Comparison of ENCODE assay signal across 1 cellular context in the genomic region with DNA sequence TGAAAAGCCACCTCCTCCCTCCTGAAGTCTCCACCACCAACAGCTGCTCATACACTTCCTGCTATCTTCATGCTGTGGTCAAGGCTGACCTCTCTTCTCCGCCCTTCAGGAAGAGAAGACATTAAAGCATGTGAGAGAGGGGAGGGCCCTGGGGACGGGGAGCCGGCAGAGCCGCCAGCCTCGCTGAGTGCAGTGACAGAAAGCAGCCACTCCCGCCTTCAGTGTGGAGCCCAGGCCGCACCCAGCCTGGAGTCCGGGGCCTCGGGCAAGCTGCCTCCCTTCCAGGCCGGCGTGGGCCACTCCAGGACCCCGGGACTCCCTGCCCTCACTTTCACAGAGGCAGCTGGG.
TF ChIP-seq lines count a peak whose summit lies in the region.

No MANE protein-coding gene starts in this region.

TF ChIP-seq in K562, 482 proteins besides CTCF, POLR2A, EP300 and RAD21 (continued from another document and continues in another):
- TF ChIP-seq, protein P1, sequence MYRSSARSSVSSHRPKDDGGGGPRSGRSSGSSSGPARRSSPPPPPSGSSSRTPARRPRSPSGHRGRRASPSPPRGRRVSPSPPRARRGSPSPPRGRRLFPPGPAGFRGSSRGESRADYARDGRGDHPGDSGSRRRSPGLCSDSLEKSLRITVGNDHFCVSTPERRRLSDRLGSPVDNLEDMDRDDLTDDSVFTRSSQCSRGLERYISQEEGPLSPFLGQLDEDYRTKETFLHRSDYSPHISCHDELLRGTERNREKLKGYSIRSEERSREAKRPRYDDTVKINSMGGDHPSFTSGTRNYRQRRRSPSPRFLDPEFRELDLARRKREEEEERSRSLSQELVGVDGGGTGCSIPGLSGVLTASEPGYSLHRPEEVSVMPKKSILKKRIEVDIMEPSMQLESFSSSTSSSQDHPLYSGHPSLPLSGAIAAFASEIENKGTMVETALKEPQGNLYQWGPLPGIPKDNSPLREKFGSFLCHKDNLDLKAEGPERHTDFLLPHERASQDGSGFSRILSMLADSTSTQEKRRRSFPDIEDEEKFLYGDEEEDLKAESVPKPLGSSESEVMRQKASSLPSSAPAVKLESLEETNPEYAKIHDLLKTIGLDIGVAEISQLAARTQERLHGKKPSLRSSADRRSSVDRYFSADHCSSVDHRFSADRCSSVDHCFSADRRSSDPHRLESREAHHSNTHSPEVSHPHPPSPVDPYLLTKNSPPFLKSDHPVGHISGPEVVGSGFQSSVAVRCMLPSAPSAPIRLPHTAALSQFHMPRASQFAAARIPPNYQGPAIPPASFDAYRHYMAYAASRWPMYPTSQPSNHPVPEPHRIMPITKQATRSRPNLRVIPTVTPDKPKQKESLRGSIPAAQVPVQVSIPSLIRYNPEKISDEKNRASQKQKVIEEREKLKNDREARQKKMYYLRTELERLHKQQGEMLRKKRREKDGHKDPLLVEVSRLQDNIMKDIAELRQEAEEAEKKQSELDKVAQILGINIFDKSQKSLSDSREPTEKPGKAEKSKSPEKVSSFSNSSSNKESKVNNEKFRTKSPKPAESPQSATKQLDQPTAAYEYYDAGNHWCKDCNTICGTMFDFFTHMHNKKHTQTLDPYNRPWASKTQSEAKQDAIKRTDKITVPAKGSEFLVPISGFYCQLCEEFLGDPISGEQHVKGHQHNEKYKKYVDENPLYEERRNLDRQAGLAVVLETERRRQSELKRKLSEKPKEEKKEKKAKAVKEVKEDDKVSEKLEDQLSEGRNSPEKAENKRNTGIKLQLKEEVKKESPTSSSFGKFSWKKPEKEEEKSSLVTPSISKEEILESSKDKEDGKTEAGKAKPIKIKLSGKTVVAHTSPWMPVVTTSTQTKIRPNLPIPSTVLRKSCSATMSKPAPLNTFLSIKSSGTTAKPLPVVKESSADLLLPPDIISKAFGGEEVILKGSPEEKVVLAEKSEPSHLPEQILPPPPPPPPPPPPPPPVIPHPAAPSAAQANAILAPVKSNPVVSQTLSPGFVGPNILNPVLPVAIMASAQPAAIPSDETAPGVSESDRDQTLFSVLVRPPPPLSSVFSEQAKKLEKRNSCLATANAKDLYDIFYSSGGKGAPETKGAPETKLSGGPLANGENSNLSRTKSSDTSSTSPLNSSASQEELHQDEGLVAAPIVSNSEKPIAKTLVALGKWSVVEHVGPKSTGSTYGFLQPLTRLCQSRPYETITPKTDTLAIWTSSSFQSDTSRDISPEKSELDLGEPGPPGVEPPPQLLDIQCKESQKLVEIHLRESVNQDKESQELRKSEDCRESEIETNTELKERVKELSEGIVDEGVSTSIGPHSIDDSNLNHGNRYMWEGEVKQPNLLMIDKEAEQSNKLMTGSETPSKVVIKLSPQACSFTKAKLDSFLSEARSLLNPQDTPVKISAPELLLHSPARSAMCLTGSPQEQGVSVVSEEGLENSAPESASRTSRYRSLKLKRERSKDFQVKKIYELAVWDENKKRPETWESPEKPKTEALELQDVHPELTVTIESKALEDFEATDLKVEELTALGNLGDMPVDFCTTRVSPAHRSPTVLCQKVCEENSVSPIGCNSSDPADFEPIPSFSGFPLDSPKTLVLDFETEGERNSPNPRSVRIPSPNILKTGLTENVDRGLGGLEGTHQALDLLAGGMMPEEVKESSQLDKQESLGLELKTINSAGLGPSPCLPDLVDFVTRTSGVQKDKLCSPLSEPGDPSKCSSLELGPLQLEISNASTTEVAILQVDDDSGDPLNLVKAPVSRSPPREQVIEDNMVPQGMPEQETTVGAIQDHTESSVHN (IDR thresholded peaks at IDR 0.05; ENCODE audit: borderline replicate concordance in 1 of 2, low read depth in 1 of 2), result no peak
- TF ChIP-seq ETV1 (tag; conservative IDR thresholded peaks at IDR 0.05; ENCODE audit: low read depth) (peak; percentile 55; the same call in 1 of the 2 replicates), TEAD1 (CRISPR knock-in tag; IDR thresholded peaks at IDR 0.05) (no peak), ZNF57 (CRISPR knock-in tag; IDR thresholded peaks at IDR 0.05) (no peak), NFE2L1 (tag; IDR thresholded peaks at IDR 0.05; ENCODE audit: borderline replicate concordance, low read depth) (no peak), CCNT2 (IDR thresholded peaks at IDR 0.05; ENCODE audit: borderline replicate concordance, extremely low read depth, insufficient read length, low read depth, low read length) (no peak), HIVEP1 (CRISPR knock-in tag; IDR thresholded peaks at IDR 0.05) (no peak), HDAC1 (IDR thresholded peaks at IDR 0.05) (no peak), ESRRA (IDR thresholded peaks at IDR 0.05; ENCODE audit: borderline replicate concordance, low read depth) (peak; percentile 23; the same call in 1 of the 2 replicates), RBFOX2 (IDR thresholded peaks at IDR 0.05; ENCODE audit: low read depth, low read length) (peak; percentile 37; the same call in 1 of the 2 replicates), ZNF586 (CRISPR knock-in tag; conservative IDR thresholded peaks at IDR 0.05) (no peak), RNF2 (IDR thresholded peaks at IDR 0.05) (peak; percentile 44; the same call in 1 of the 2 replicates), MAZ (CRISPR knock-in tag; conservative IDR thresholded peaks at IDR 0.05 in 1 of 2, IDR thresholded peaks at IDR 0.05 in 1 of 2) (peak in 1 of 2 experiments; percentile 53; a peak in 1 of 4 replicates), GTF2F1 (IDR thresholded peaks at IDR 0.05; ENCODE audit: low read depth, low read length) (no peak), YY1 (IDR thresholded peaks at IDR 0.05; ENCODE audit: borderline replicate concordance in 1 of 3, control insufficient read depth in 1 of 3, extremely low read depth in 1 of 3, insufficient read depth in 3 of 3, insufficient read length in 1 of 3, insufficient replicate concordance in 2 of 3, low read depth in 1 of 3, low read length in 2 of 3) (peak in 1 of 3 experiments; percentile 33), ZNF75A (CRISPR knock-in tag; IDR thresholded peaks at IDR 0.05) (no peak), ZNF507 (tag; conservative IDR thresholded peaks at IDR 0.05) (no peak), PYGO2 (tag; IDR thresholded peaks at IDR 0.05) (no peak), HNRNPH1 (optimal IDR thresholded peaks at IDR 0.05; ENCODE audit: low read depth, low read length) (no peak), SOX6 (IDR thresholded peaks at IDR 0.05) (0 out of 2 replicates have a peak, but pooled peaks have one; percentile 14), ASH1L (IDR thresholded peaks at IDR 0.05; ENCODE audit: borderline replicate concordance, low read depth, partially characterized antibody) (no peak)
- TF ChIP-seq, protein P2, sequence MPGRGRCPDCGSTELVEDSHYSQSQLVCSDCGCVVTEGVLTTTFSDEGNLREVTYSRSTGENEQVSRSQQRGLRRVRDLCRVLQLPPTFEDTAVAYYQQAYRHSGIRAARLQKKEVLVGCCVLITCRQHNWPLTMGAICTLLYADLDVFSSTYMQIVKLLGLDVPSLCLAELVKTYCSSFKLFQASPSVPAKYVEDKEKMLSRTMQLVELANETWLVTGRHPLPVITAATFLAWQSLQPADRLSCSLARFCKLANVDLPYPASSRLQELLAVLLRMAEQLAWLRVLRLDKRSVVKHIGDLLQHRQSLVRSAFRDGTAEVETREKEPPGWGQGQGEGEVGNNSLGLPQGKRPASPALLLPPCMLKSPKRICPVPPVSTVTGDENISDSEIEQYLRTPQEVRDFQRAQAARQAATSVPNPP (IDR thresholded peaks at IDR 0.05; ENCODE audit: borderline replicate concordance, insufficient read depth, insufficient read length), result no peak
- TF ChIP-seq, protein P3, sequence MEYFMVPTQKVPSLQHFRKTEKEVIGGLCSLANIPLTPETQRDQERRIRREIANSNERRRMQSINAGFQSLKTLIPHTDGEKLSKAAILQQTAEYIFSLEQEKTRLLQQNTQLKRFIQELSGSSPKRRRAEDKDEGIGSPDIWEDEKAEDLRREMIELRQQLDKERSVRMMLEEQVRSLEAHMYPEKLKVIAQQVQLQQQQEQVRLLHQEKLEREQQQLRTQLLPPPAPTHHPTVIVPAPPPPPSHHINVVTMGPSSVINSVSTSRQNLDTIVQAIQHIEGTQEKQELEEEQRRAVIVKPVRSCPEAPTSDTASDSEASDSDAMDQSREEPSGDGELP (CRISPR knock-in tag; IDR thresholded peaks at IDR 0.05; ENCODE audit: borderline replicate concordance), result peak; percentile 94
- TF ChIP-seq, protein P4, sequence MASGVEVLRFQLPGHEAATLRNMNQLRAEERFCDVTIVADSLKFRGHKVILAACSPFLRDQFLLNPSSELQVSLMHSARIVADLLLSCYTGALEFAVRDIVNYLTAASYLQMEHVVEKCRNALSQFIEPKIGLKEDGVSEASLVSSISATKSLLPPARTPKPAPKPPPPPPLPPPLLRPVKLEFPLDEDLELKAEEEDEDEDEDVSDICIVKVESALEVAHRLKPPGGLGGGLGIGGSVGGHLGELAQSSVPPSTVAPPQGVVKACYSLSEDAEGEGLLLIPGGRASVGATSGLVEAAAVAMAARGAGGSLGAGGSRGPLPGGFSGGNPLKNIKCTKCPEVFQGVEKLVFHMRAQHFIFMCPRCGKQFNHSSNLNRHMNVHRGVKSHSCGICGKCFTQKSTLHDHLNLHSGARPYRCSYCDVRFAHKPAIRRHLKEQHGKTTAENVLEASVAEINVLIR (CRISPR knock-in tag; IDR thresholded peaks at IDR 0.05), result no peak
- TF ChIP-seq, protein P5, sequence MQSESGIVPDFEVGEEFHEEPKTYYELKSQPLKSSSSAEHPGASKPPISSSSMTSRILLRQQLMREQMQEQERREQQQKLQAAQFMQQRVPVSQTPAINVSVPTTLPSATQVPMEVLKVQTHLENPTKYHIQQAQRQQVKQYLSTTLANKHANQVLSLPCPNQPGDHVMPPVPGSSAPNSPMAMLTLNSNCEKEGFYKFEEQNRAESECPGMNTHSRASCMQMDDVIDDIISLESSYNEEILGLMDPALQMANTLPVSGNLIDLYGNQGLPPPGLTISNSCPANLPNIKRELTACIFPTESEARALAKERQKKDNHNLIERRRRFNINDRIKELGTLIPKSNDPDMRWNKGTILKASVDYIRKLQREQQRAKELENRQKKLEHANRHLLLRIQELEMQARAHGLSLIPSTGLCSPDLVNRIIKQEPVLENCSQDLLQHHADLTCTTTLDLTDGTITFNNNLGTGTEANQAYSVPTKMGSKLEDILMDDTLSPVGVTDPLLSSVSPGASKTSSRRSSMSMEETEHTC (IDR thresholded peaks at IDR 0.05), result no peak
- TF ChIP-seq, protein P6, sequence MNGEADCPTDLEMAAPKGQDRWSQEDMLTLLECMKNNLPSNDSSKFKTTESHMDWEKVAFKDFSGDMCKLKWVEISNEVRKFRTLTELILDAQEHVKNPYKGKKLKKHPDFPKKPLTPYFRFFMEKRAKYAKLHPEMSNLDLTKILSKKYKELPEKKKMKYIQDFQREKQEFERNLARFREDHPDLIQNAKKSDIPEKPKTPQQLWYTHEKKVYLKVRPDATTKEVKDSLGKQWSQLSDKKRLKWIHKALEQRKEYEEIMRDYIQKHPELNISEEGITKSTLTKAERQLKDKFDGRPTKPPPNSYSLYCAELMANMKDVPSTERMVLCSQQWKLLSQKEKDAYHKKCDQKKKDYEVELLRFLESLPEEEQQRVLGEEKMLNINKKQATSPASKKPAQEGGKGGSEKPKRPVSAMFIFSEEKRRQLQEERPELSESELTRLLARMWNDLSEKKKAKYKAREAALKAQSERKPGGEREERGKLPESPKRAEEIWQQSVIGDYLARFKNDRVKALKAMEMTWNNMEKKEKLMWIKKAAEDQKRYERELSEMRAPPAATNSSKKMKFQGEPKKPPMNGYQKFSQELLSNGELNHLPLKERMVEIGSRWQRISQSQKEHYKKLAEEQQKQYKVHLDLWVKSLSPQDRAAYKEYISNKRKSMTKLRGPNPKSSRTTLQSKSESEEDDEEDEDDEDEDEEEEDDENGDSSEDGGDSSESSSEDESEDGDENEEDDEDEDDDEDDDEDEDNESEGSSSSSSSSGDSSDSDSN (IDR thresholded peaks at IDR 0.05; ENCODE audit: borderline replicate concordance in 1 of 2, low read depth in 2 of 2, low read length in 2 of 2), result 0 out of 4 replicates have a peak, but pooled peaks of 1 of the 2 experiments have one; percentile 22
- TF ChIP-seq, protein P7, sequence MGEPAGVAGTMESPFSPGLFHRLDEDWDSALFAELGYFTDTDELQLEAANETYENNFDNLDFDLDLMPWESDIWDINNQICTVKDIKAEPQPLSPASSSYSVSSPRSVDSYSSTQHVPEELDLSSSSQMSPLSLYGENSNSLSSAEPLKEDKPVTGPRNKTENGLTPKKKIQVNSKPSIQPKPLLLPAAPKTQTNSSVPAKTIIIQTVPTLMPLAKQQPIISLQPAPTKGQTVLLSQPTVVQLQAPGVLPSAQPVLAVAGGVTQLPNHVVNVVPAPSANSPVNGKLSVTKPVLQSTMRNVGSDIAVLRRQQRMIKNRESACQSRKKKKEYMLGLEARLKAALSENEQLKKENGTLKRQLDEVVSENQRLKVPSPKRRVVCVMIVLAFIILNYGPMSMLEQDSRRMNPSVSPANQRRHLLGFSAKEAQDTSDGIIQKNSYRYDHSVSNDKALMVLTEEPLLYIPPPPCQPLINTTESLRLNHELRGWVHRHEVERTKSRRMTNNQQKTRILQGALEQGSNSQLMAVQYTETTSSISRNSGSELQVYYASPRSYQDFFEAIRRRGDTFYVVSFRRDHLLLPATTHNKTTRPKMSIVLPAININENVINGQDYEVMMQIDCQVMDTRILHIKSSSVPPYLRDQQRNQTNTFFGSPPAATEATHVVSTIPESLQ (CRISPR knock-in tag; IDR thresholded peaks at IDR 0.05), result 0 out of 2 replicates have a peak, but pooled peaks have one; percentile 46
- TF ChIP-seq, protein P8, sequence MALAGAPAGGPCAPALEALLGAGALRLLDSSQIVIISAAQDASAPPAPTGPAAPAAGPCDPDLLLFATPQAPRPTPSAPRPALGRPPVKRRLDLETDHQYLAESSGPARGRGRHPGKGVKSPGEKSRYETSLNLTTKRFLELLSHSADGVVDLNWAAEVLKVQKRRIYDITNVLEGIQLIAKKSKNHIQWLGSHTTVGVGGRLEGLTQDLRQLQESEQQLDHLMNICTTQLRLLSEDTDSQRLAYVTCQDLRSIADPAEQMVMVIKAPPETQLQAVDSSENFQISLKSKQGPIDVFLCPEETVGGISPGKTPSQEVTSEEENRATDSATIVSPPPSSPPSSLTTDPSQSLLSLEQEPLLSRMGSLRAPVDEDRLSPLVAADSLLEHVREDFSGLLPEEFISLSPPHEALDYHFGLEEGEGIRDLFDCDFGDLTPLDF (CRISPR knock-in tag; IDR thresholded peaks at IDR 0.05), result no peak
- TF ChIP-seq, protein P9, sequence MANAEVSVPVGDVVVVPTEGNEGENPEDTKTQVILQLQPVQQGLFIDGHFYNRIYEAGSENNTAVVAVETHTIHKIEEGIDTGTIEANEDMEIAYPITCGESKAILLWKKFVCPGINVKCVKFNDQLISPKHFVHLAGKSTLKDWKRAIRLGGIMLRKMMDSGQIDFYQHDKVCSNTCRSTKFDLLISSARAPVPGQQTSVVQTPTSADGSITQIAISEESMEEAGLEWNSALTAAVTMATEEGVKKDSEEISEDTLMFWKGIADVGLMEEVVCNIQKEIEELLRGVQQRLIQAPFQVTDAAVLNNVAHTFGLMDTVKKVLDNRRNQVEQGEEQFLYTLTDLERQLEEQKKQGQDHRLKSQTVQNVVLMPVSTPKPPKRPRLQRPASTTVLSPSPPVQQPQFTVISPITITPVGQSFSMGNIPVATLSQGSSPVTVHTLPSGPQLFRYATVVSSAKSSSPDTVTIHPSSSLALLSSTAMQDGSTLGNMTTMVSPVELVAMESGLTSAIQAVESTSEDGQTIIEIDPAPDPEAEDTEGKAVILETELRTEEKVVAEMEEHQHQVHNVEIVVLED (CRISPR knock-in tag; IDR thresholded peaks at IDR 0.05), result no peak
